ENCODE assay signal across 9 cellular contexts in genomic region chr3:159882784-159883779, GRCh38. TPM values are rescaled to one million over a fixed set of nuclear protein-coding genes. Genes with fewer than 3 reads are reported as not detected.
A peak's percentile ranks its signal among the peaks of the same experiment; 100 is the strongest.
DNase-seq lines count a peak whose midpoint lies in the region; ATAC-seq and TF ChIP-seq lines count a peak whose summit lies in the region.
"Had no signal": no experiment of that assay in that cellular context is flagged by ENCODE, and none has a peak within 500 bp of the region (broad histone marks: within the 10 kb centered on the region; RNA-seq: fewer than 3 reads in every experiment).

No MANE protein-coding gene starts in this region.

- peak overlapping the region; percentile 92 for H3K27ac ChIP-seq in RWPE2 (ENCODE audit: poor library complexity, severe bottlenecking)

- no peaks in the 10 kb centered on the region for H3K36me3 Mint-ChIP-seq in stimulated activated effector memory CD8-positive, alpha-beta T cell treated with anti-CD3 and anti-CD28 coated beads, Interleukin-12 subunit alpha, Interleukin-12 subunit beta, amount 100 ng/mL, for 72 hours
- peaks cover 2% of the 10 kb centered on the region for H3K36me3 Mint-ChIP-seq in T-helper 17 cell (ENCODE audit: low read depth)

- 0 out of 2 replicates have a peak, but pooled peaks cover 8% of the 10 kb centered on the region for H3K36me3 ChIP-seq in RWPE2 (ENCODE audit: low read depth)

- intact Hi-C loops in Right ventricle myocardium superior (cut with DNase I) = no loop called here

- H3K9me3 ChIP-seq in RWPE2 (ENCODE audit: severe bottlenecking) (no peaks in the 10 kb centered on the region), T-helper 17 cell (ENCODE audit: control insufficient read depth, low read length, poor library complexity, severe bottlenecking) (no peaks in the 10 kb centered on the region)

- H3K4me3 ChIP-seq in HFF-Myc (replicated peaks; ENCODE audit: low read depth, low read length) (no peak overlapping the region), RWPE2 (ENCODE audit: severe bottlenecking) (no peak overlapping the region)

- peaks cover 41% of the 10 kb centered on the region for H3K27me3 Mint-ChIP-seq in T-helper 17 cell
- H3K27me3 Mint-ChIP-seq: progenitor cell of endocrine pancreas had no signal

- TF ChIP-seq CTCF in HFF-Myc (IDR thresholded peaks at IDR 0.05; ENCODE audit: low read depth, low read length, missing control alignments) (no peak), RWPE2 (IDR thresholded peaks at IDR 0.05; ENCODE audit: poor library complexity, severe bottlenecking) (no peak)

- no peaks in the 10 kb centered on the region for H3K4me1 Mint-ChIP-seq in stimulated activated effector memory CD8-positive, alpha-beta T cell treated with anti-CD3 and anti-CD28 coated beads, Interleukin-12 subunit alpha, Interleukin-12 subunit beta, amount 100 ng/mL, for 72 hours
- no peaks in the 10 kb centered on the region for H3K4me1 Mint-ChIP-seq in T-helper 17 cell

- no peaks in the 10 kb centered on the region for H3K27me3 ChIP-seq in RWPE2 (ENCODE audit: insufficient read depth, poor library complexity, severe bottlenecking)

- H3K27ac Mint-ChIP-seq in stimulated activated effector memory CD8-positive, alpha-beta T cell treated with anti-CD3 and anti-CD28 coated beads, Interleukin-12 subunit alpha, Interleukin-12 subunit beta, amount 100 ng/mL, for 72 hours = no peak overlapping the region
- no peak overlapping the region for H3K27ac Mint-ChIP-seq in T-helper 17 cell
- H3K27ac Mint-ChIP-seq: progenitor cell of endocrine pancreas had no signal

- ATAC-seq in RWPE2 (ENCODE audit: low read depth) (peak; percentile 59), Right ventricle myocardium superior (ENCODE audit: poor library complexity) (peak; percentile 67), T-helper 17 cell (no peak)
- ATAC-seq in stimulated activated effector memory CD8-positive, alpha-beta T cell treated with anti-CD3 and anti-CD28 coated beads, Interleukin-12 subunit alpha, Interleukin-12 subunit beta, amount 100 ng/mL, for 72 hours = peak; percentile 31

- DNase-seq in HFF-Myc (ENCODE audit: extremely low read depth, low read depth) = peak; percentile 61
- DNase-seq in RWPE2 (ENCODE audit: low spot score) = no peak
- DNase-seq in Right ventricle myocardium superior = no peak
- DNase-seq in stimulated activated effector memory CD8-positive, alpha-beta T cell treated with anti-CD3 and anti-CD28 coated beads, Interleukin-12 subunit alpha, Interleukin-12 subunit beta, amount 100 ng/mL, for 72 hours (ENCODE audit: low spot score in 2 of 2) = no peak
- DNase-seq in OCI-M2 (lab: John Stamatoyannopoulos, UW; ENCODE audit: unreplicated experiment) = no peak
- DNase-seq in ecto neural progenitor cell (ENCODE audit: low spot score) = no peak
- DNase-seq in T-helper 17 cell = no peak
- no peak for DNase-seq in activated CD4-positive, CD25-positive, alpha-beta regulatory T cell treated with anti-CD3 and anti-CD28 coated beads, Interleukin-2, amount 50 U/mL, for 72 hours

- peaks cover 44% of the 10 kb centered on the region for H3K4me1 ChIP-seq in RWPE2 (ENCODE audit: insufficient read depth, poor library complexity, severe bottlenecking)

- H3K9me3 Mint-ChIP-seq in stimulated activated effector memory CD8-positive, alpha-beta T cell treated with anti-CD3 and anti-CD28 coated beads, Interleukin-12 subunit alpha, Interleukin-12 subunit beta, amount 100 ng/mL, for 72 hours = no peaks in the 10 kb centered on the region

- no peak overlapping the region for H3K4me3 Mint-ChIP-seq in stimulated activated effector memory CD8-positive, alpha-beta T cell treated with anti-CD3 and anti-CD28 coated beads, Interleukin-12 subunit alpha, Interleukin-12 subunit beta, amount 100 ng/mL, for 72 hours
- no peak overlapping the region for H3K4me3 Mint-ChIP-seq in T-helper 17 cell

RNA-seq across cellular contexts. Expression of gene SCHIP1, which starts 43.4 kb away (rescaled TPM):
- total RNA-seq in Right ventricle myocardium superior (56.2 TPM), T-helper 17 cell (not detected)

Comparison
In these comparisons a context has a peak if more than half of its experiments do, and no peak if none do; other contexts are left out.
1. RNA of gene SCHIP1, which starts 43.4 kb away (total RNA-seq): 56.2 TPM in Right ventricle myocardium superior (single experiment); not detected in T-helper 17 cell; every median in the first group is over 10 times any median in the second.